9 cellular contexts compared by ENCODE assay signal in genomic region chr1:230105754-230106625, GRCh38. TPM values are rescaled to one million over a fixed set of nuclear protein-coding genes. Genes with fewer than 3 reads are reported as not detected.
DNase-seq lines count a peak whose midpoint lies in the region; ATAC-seq and TF ChIP-seq lines count a peak whose summit lies in the region.
"Had no signal": no experiment of that assay in that cellular context is flagged by ENCODE, and none has a peak within 500 bp of the region (broad histone marks: within the 10 kb centered on the region; RNA-seq: fewer than 3 reads in every experiment).

No MANE protein-coding gene starts in this region.

- peak; percentile 3 for ATAC-seq in activated naive CD8-positive, alpha-beta T cell treated with anti-CD3 and anti-CD28 coated beads, Interleukin-2, amount 50 U/mL, for 24 hours
- ATAC-seq in right lobe of liver (peak; percentile 54 to 73 (median 66)), GM18502 (IDR thresholded peaks at IDR 0.05; ENCODE audit: poor library complexity, unreplicated experiment) (no peak), GM19397 (IDR thresholded peaks at IDR 0.05; ENCODE audit: unreplicated experiment) (no peak), HG03025 (IDR thresholded peaks at IDR 0.05; ENCODE audit: low FRiP score, unreplicated experiment) (no peak)

- H3K27me3 ChIP-seq in right lobe of liver: no peaks in the 10 kb centered on the region

- no peaks in the 10 kb centered on the region for H3K9me3 Mint-ChIP-seq in activated naive CD8-positive, alpha-beta T cell treated with anti-CD3 and anti-CD28 coated beads, Interleukin-2, amount 50 U/mL, for 24 hours

- DNase-seq in SIG-M5 treated with dmso at 0.1 percent for 504 hours (lab: John Stamatoyannopoulos, UW; ENCODE audit: unreplicated experiment): peak; percentile 63
- DNase-seq in SIG-M5 (lab: John Stamatoyannopoulos, UW): no peak
- DNase-seq in HK-2 (ENCODE audit: unreplicated experiment): peak; percentile 61
- DNase-seq in activated naive CD8-positive, alpha-beta T cell treated with anti-CD3 and anti-CD28 coated beads, Interleukin-2, amount 50 U/mL, for 24 hours: no peak
- peak in 2 of 3 donors; percentile 50 to 73 for DNase-seq in right lobe of liver

- peak overlapping the region; percentile 96 for H3K27ac Mint-ChIP-seq in activated naive CD8-positive, alpha-beta T cell treated with anti-CD3 and anti-CD28 coated beads, Interleukin-2, amount 50 U/mL, for 24 hours

- TF ChIP-seq POLR2A in right lobe of liver (IDR thresholded peaks at IDR 0.05): peak; percentile 30

- H3K36me3 Mint-ChIP-seq in activated naive CD8-positive, alpha-beta T cell treated with anti-CD3 and anti-CD28 coated beads, Interleukin-2, amount 50 U/mL, for 24 hours (ENCODE audit: low read depth): peaks cover 12% of the 10 kb centered on the region

- WGBS in right lobe of liver (ENCODE audit: insufficient coverage, low coverage, low lambda C conversion rate, missing lambda C conversion rate): 14% methylated on average over 8 of the region's 10 CpGs

- H3K9me3 ChIP-seq in right lobe of liver: no peaks in the 10 kb centered on the region

- H3K27ac ChIP-seq in right lobe of liver: peak overlapping the region; percentile 28 to 77 (median 77)
- H3K27ac ChIP-seq: 22Rv1 had no signal

- intact Hi-C loops in right lobe of liver (cut with DNase I): loop anchor here in 1 of 2 donors (10.0 kb wide), 1 partner anchor 49 kb away; no protein-coding TSS in a partner anchor

- H3K4me3 ChIP-seq in right lobe of liver: peak overlapping the region in 2 of 3 donors; percentile 3 to 13

- H3K4me3 Mint-ChIP-seq in activated naive CD8-positive, alpha-beta T cell treated with anti-CD3 and anti-CD28 coated beads, Interleukin-2, amount 50 U/mL, for 24 hours: peak overlapping the region; percentile 67

- no peaks in the 10 kb centered on the region for H3K27me3 Mint-ChIP-seq in activated naive CD8-positive, alpha-beta T cell treated with anti-CD3 and anti-CD28 coated beads, Interleukin-2, amount 50 U/mL, for 24 hours

- H3K4me1 ChIP-seq in right lobe of liver: peaks cover 0 to 60% (median 32%) of the 10 kb centered on the region in 4 donors

- H3K4me1 Mint-ChIP-seq in activated naive CD8-positive, alpha-beta T cell treated with anti-CD3 and anti-CD28 coated beads, Interleukin-2, amount 50 U/mL, for 24 hours: peaks cover 100% of the 10 kb centered on the region

- no peak for TF ChIP-seq CTCF in right lobe of liver (IDR thresholded peaks at IDR 0.05)

- no peaks in the 10 kb centered on the region for H3K36me3 ChIP-seq in right lobe of liver

RNA-seq across cellular contexts. Expression of gene GALNT2, which starts 39.0 kb away (rescaled TPM):
- 100 to 1,000 TPM in 4 of 6 experiments, 10 to 100 TPM in 2; 58.0 to 152 (median 131) TPM for total RNA-seq in right lobe of liver

Comparison
In these comparisons a context has a peak if more than half of its experiments do, and no peak if none do; other contexts are left out.
1. DNase-seq: peak in SIG-M5 treated with dmso at 0.1 percent for 504 hours (single experiment), HK-2 (single experiment) and right lobe of liver (2 of 3); none in SIG-M5 (single experiment) and activated naive CD8-positive, alpha-beta T cell treated with anti-CD3 and anti-CD28 coated beads, Interleukin-2, amount 50 U/mL, for 24 hours (single experiment).
2. ATAC-seq: peak in activated naive CD8-positive, alpha-beta T cell treated with anti-CD3 and anti-CD28 coated beads, Interleukin-2, amount 50 U/mL, for 24 hours (single experiment) and right lobe of liver (4 of 4); none in GM18502 (single experiment), GM19397 (single experiment) and HG03025 (single experiment).